In the genomic region with DNA sequence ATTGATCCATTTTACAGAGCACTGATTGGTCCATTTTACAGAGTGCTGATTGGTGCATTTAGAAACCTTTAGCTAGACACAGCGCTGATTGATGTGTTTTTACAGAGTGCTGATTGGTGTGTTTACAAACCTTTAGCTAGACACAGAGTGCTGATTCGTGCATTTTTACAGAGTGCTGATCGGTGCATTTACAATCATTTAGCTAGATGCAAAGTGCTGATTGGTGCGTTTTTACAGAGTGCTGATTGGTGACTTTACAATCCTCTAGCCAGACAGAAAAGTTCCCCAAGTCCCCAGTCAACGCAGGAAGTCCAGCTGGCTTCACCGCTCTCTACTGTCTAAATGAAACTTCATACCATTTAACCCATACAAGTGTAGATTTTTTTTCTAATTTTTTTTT, we compare ENCODE assay signal across 4 cellular contexts.
DNase-seq lines count a peak whose midpoint lies in the region; ATAC-seq, FAIRE-seq and TF ChIP-seq lines count a peak whose summit lies in the region.
"Not testable (repeated sequence)": the region's sequence is repeated elsewhere in the genome, so short reads cannot be mapped to it uniquely, and the experiment has no call there.

No MANE protein-coding gene starts in this region.

- TF ChIP-seq RAD21 in A549 (conservative IDR thresholded peaks at IDR 0.05 in 1 of 2, IDR thresholded peaks at IDR 0.05 in 1 of 2); IMR-90 (IDR thresholded peaks at IDR 0.05; ENCODE audit: low read length); K562 (CRISPR knock-in tag; conservative IDR thresholded peaks at IDR 0.05 in 1 of 2, IDR thresholded peaks at IDR 0.05 in 1 of 2); HepG2 (CRISPR knock-in tag; IDR thresholded peaks at IDR 0.05): not testable (repeated sequence)

- TF ChIP-seq POLR2A in A549 (IDR thresholded peaks at IDR 0.05; ENCODE audit: low read length); IMR-90 (IDR thresholded peaks at IDR 0.05; ENCODE audit: low read depth, low read length); K562 (conservative IDR thresholded peaks at IDR 0.05); HepG2 (IDR thresholded peaks at IDR 0.05; ENCODE audit: insufficient read depth in 1 of 2, low read depth in 2 of 2, low read length in 2 of 2): not testable (repeated sequence)

- H3K14ac ChIP-seq in IMR-90 (replicated peaks; ENCODE audit: low read depth, low read length), result not testable (repeated sequence)

- not testable (repeated sequence) for H3K79me2 ChIP-seq in K562 (ENCODE audit: control insufficient read depth, insufficient read depth, low read length); HepG2 (ENCODE audit: insufficient read depth, low read length)

- H3K36me3 ChIP-seq in IMR-90 (ENCODE audit: control insufficient read depth, insufficient read depth, low read length); K562 (ENCODE audit: control insufficient read depth, insufficient read depth, low read length); HepG2 (replicated peaks in 1 of 2; ENCODE audit: control insufficient read depth in 1 of 2, insufficient read depth in 2 of 2, low read length in 2 of 2): not testable (repeated sequence)

- not testable (repeated sequence) for H3K23ac ChIP-seq in IMR-90 (ENCODE audit: low read depth, low read length)

- not testable (repeated sequence) for H3K4ac ChIP-seq in IMR-90 (ENCODE audit: low read depth, low read length)

- H4K91ac ChIP-seq in IMR-90 (ENCODE audit: insufficient read depth, low read depth, low read length), result not testable (repeated sequence)

- H2AK9ac ChIP-seq in IMR-90 (replicated peaks; ENCODE audit: low read depth, low read length, poor library complexity), result not testable (repeated sequence)

- not testable (repeated sequence) for H3K9ac ChIP-seq in IMR-90 (ENCODE audit: low read depth, low read length); K562 (ENCODE audit: insufficient read depth in 1 of 2, low read depth in 2 of 2, low read length in 2 of 2); HepG2 (ENCODE audit: insufficient read depth, low read depth, low read length)

- intact Hi-C loops in IMR-90 (cut with micrococcal nuclease); K562 (cut with micrococcal nuclease); HepG2 (cut with micrococcal nuclease; ENCODE audit: unreplicated experiment): not testable (repeated sequence)

- H3K27ac ChIP-seq in A549; IMR-90 (ENCODE audit: insufficient read depth, low read length); K562 (ENCODE audit: extremely low read depth, low read depth, low read length); HepG2 (ENCODE audit: extremely low read length, insufficient read depth, low read length): not testable (repeated sequence)

- H2AFZ ChIP-seq in IMR-90 (replicated peaks; ENCODE audit: low read length, poor library complexity); K562 (ENCODE audit: low read depth, low read length); HepG2 (ENCODE audit: low read length): not testable (repeated sequence)

- DNase-seq in A549 (ENCODE audit: low read depth in 1 of 2, low spot score in 1 of 2); IMR-90; K562 (ENCODE audit: extremely low read depth in 1 of 4, low spot score in 3 of 4); HepG2 (ENCODE audit: low spot score): not testable (repeated sequence)

- not testable (repeated sequence) for TF ChIP-seq CTCF in A549 (IDR thresholded peaks at IDR 0.05); IMR-90 (conservative IDR thresholded peaks at IDR 0.05; ENCODE audit: low read depth, low read length); K562 (IDR thresholded peaks at IDR 0.05 in 2 of 3, conservative IDR thresholded peaks at IDR 0.05 in 1 of 3; ENCODE audit: insufficient read depth in 2 of 3, low read depth in 1 of 3, low read length in 3 of 3); HepG2 (CRISPR knock-in tag; IDR thresholded peaks at IDR 0.05)

- POLR2A ChIA-PET in A549 (lab: Yijun Ruan, JAX); IMR-90 (lab: Charles Lee; ENCODE audit: unreplicated experiment); K562 (lab: Yijun Ruan, JAX); HepG2 (lab: Yijun Ruan, JAX): not testable (repeated sequence)

- not testable (repeated sequence) for ATAC-seq in A549; IMR-90 (ENCODE audit: low read depth); K562; HepG2

- H2BK20ac ChIP-seq in IMR-90 (ENCODE audit: low read depth, low read length), result not testable (repeated sequence)

- not testable (repeated sequence) for H2BK120ac ChIP-seq in IMR-90 (ENCODE audit: low read depth, low read length)

- H3K4me3 ChIP-seq in A549; IMR-90 (ENCODE audit: insufficient read depth, low read depth, low read length); K562; HepG2 (replicated peaks in 1 of 3; ENCODE audit: insufficient read depth in 1 of 3, low read depth in 2 of 3, low read length in 3 of 3): not testable (repeated sequence)

- in situ Hi-C loops in IMR-90 (cut with MboI; ENCODE audit: low sequenced_read_pairs); K562 (cut with MboI); HepG2 (cut with HindIII; ENCODE audit: extremely low pct_ligation_motif_present, low pct_unique_long_range_greater_than_20kb): not testable (repeated sequence)

- not testable (repeated sequence) for H4K8ac ChIP-seq in IMR-90 (ENCODE audit: low read depth in 2 of 2, low read length in 2 of 2)

- BruUV-seq in IMR-90 (replicated peaks; lab: Mats Ljungman, UMichigan); K562 (replicated peaks; lab: Mats Ljungman, UMichigan); HepG2 (replicated peaks; lab: Mats Ljungman, UMichigan): not testable (repeated sequence)

- H3K4me1 ChIP-seq in A549; IMR-90 (ENCODE audit: control insufficient read depth, insufficient read depth, low read length); K562 (replicated peaks in 1 of 2; ENCODE audit: control insufficient read depth in 2 of 2, insufficient read depth in 2 of 2, low read length in 2 of 2); HepG2 (ENCODE audit: insufficient read depth, low read length): not testable (repeated sequence)

- not testable (repeated sequence) for H3K79me1 ChIP-seq in IMR-90 (ENCODE audit: low read depth in 1 of 2, low read length in 2 of 2)

- not testable (repeated sequence) for TF ChIP-seq EP300 in A549 (IDR thresholded peaks at IDR 0.05); K562 (IDR thresholded peaks at IDR 0.05; ENCODE audit: low read length); HepG2 (IDR thresholded peaks at IDR 0.05; ENCODE audit: low read depth in 2 of 2, low read length in 2 of 2); HepG2 (CRISPR knock-in tag; IDR thresholded peaks at IDR 0.05; ENCODE audit: borderline replicate concordance)

- not testable (repeated sequence) for H3K56ac ChIP-seq in IMR-90 (ENCODE audit: extremely low read depth, insufficient read depth, low read length)

- CTCF ChIA-PET in A549 (lab: Yijun Ruan, JAX); IMR-90 (lab: Yijun Ruan, JAX); K562 (lab: Yijun Ruan, JAX; ENCODE audit: low intra/inter-chr PET ratio); HepG2 (lab: Yijun Ruan, JAX; ENCODE audit: low intra/inter-chr PET ratio, low total read pairs): not testable (repeated sequence)

- H4K20me1 ChIP-seq in IMR-90 (ENCODE audit: insufficient read depth, low read length); K562 (replicated peaks; ENCODE audit: control insufficient read depth, insufficient read depth, low read length); HepG2 (ENCODE audit: insufficient read depth, low read length): not testable (repeated sequence)

- not testable (repeated sequence) for H4K5ac ChIP-seq in IMR-90 (ENCODE audit: low read depth, low read length)

- WGBS in A549 (ENCODE audit: missing lambda C conversion rate), result 70% methylated on average over 6 of the region's 6 CpGs
- WGBS in IMR-90 (ENCODE audit: extremely low coverage in 2 of 2, insufficient read length in 1 of 2), 2 experiments, result no CpG with 5 or more reads among the region's 6 CpGs
- 0% methylated on average over 6 of the region's 6 CpGs for WGBS in K562 (ENCODE audit: insufficient coverage, low coverage, missing lambda C conversion rate)
- 41% methylated on average over 6 of the region's 6 CpGs for WGBS in HepG2 (ENCODE audit: low lambda C conversion rate)

- dilution Hi-C loops in IMR-90 (cut with HindIII; ENCODE audit: low sequenced_read_pairs, unreplicated experiment), result not testable (repeated sequence)

- H3K9me3 ChIP-seq in A549; IMR-90 (ENCODE audit: control insufficient read depth, insufficient read depth, low read length); K562 (replicated peaks; ENCODE audit: control insufficient read depth, insufficient read depth, low read depth, low read length); HepG2 (ENCODE audit: low read length): not testable (repeated sequence)

- H3K27me3 ChIP-seq in IMR-90 (ENCODE audit: control insufficient read depth, insufficient read depth, low read length); K562 (ENCODE audit: control insufficient read depth in 2 of 2, insufficient read depth in 2 of 2, low read length in 2 of 2); HepG2 (ENCODE audit: control insufficient read depth in 1 of 2, insufficient read depth in 2 of 2, low read length in 2 of 2): not testable (repeated sequence)

- not testable (repeated sequence) for H2BK15ac ChIP-seq in IMR-90 (ENCODE audit: low read depth, low read length)

- not testable (repeated sequence) for H3K9me1 ChIP-seq in IMR-90 (ENCODE audit: insufficient read depth, low read length); K562 (ENCODE audit: control insufficient read depth, insufficient read depth, low read length)

- not testable (repeated sequence) for FAIRE-seq in A549 (lab: Jason Lieb, UNC); K562 (lab: Jason Lieb, UNC); HepG2 (lab: Jason Lieb, UNC)

- not testable (repeated sequence) for H3K18ac ChIP-seq in IMR-90 (ENCODE audit: low read depth, low read length)

- not testable (repeated sequence) for H2BK5ac ChIP-seq in IMR-90 (ENCODE audit: low read depth, low read length, poor library complexity, severe bottlenecking)

- H2AK5ac ChIP-seq in IMR-90 (ENCODE audit: low read depth, low read length), result not testable (repeated sequence)

- H3K4me2 ChIP-seq in A549; IMR-90 (ENCODE audit: low read depth, low read length); K562 (ENCODE audit: insufficient read depth, low read length); HepG2 (ENCODE audit: low read depth, low read length): not testable (repeated sequence)
